8 cellular contexts compared by ENCODE assay signal in the genomic region with DNA sequence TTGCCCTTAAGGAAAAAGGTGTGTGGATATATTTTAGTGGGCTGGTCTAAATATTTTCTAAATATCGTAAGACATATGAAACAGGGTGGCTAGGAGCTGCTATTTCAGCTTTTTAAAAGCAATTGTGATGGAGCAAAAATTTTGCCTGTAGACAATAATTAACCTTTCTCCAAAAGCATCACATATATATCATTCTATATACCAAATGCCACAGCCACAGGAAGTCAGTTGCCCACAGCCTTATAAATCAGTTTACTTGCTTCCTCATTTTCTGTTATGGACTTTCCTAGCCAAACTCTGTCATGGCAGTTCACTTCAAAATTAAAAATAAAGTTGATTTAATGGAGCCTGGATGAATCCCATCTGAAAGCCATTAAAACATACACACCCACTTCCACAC.
DNase-seq lines count a peak whose midpoint lies in the region; ATAC-seq lines count a peak whose summit lies in the region.

No MANE protein-coding gene starts in this region.

- no peaks in the 10 kb centered on the region for H3K9me3 Mint-ChIP-seq in activated naive CD8-positive, alpha-beta T cell treated with anti-CD3 and anti-CD28 coated beads, Interleukin-2, amount 10 ng/mL, durations not matched to agents 7 days and 5 days
- H3K9me3 Mint-ChIP-seq in natural killer cell treated with Interleukin-12 subunit alpha and Interleukin-12 subunit beta and Interleukin-15 and Interleukin-18, amount 100 ng/mL, for 72 hours, result no peaks in the 10 kb centered on the region

- DNase-seq in AML-193 (lab: John Stamatoyannopoulos, UW) (peak; percentile 72 to 79), hippocampal formation (lab: John Stamatoyannopoulos, UW) (no peak), SHP77 (lab: John Stamatoyannopoulos, UW) (no peak), NCI-H748 (lab: John Stamatoyannopoulos, UW; ENCODE audit: unreplicated experiment) (no peak)
- DNase-seq in activated naive CD8-positive, alpha-beta T cell treated with anti-CD3 and anti-CD28 coated beads, Interleukin-2, amount 10 ng/mL, durations not matched to agents 7 days and 5 days, result no peak
- DNase-seq in natural killer cell treated with Interleukin-12 subunit alpha and Interleukin-12 subunit beta and Interleukin-15 and Interleukin-18, amount 100 ng/mL, for 72 hours (ENCODE audit: low spot score), result no peak

- peaks cover 19% of the 10 kb centered on the region for H3K4me1 Mint-ChIP-seq in activated naive CD8-positive, alpha-beta T cell treated with anti-CD3 and anti-CD28 coated beads, Interleukin-2, amount 10 ng/mL, durations not matched to agents 7 days and 5 days
- H3K4me1 Mint-ChIP-seq in natural killer cell treated with Interleukin-12 subunit alpha and Interleukin-12 subunit beta and Interleukin-15 and Interleukin-18, amount 100 ng/mL, for 72 hours (ENCODE audit: low read depth in 2 of 2), result peaks cover 17 to 35% of the 10 kb centered on the region in 2 donors

- peak overlapping the region; percentile 67 for H3K4me3 Mint-ChIP-seq in activated naive CD8-positive, alpha-beta T cell treated with anti-CD3 and anti-CD28 coated beads, Interleukin-2, amount 10 ng/mL, durations not matched to agents 7 days and 5 days
- H3K4me3 Mint-ChIP-seq in natural killer cell treated with Interleukin-12 subunit alpha and Interleukin-12 subunit beta and Interleukin-15 and Interleukin-18, amount 100 ng/mL, for 72 hours, result peak overlapping the region; percentile 64

- peak overlapping the region; percentile 55 for H3K27ac Mint-ChIP-seq in activated naive CD8-positive, alpha-beta T cell treated with anti-CD3 and anti-CD28 coated beads, Interleukin-2, amount 10 ng/mL, durations not matched to agents 7 days and 5 days
- peak overlapping the region; percentile 53 to 77 for H3K27ac Mint-ChIP-seq in natural killer cell treated with Interleukin-12 subunit alpha and Interleukin-12 subunit beta and Interleukin-15 and Interleukin-18, amount 100 ng/mL, for 72 hours

- POLR2A ChIA-PET in activated naive CD8-positive, alpha-beta T cell treated with anti-CD3 and anti-CD28 coated beads, Interleukin-2, amount 10 ng/mL, durations not matched to agents 7 days and 5 days (lab: Charles Lee), result no interaction called here

- H3K36me3 Mint-ChIP-seq in activated naive CD8-positive, alpha-beta T cell treated with anti-CD3 and anti-CD28 coated beads, Interleukin-2, amount 10 ng/mL, durations not matched to agents 7 days and 5 days, result no peaks in the 10 kb centered on the region
- H3K36me3 Mint-ChIP-seq in natural killer cell treated with Interleukin-12 subunit alpha and Interleukin-12 subunit beta and Interleukin-15 and Interleukin-18, amount 100 ng/mL, for 72 hours, result no peaks in the 10 kb centered on the region

- no peaks in the 10 kb centered on the region for H3K27me3 Mint-ChIP-seq in activated naive CD8-positive, alpha-beta T cell treated with anti-CD3 and anti-CD28 coated beads, Interleukin-2, amount 10 ng/mL, durations not matched to agents 7 days and 5 days
- H3K27me3 Mint-ChIP-seq in natural killer cell treated with Interleukin-12 subunit alpha and Interleukin-12 subunit beta and Interleukin-15 and Interleukin-18, amount 100 ng/mL, for 72 hours, result peaks cover 0 to 2% of the 10 kb centered on the region in 2 donors

- ATAC-seq in GM19455 (IDR thresholded peaks at IDR 0.05; ENCODE audit: unreplicated experiment), result peak; percentile 58
- ATAC-seq in HG03521 (IDR thresholded peaks at IDR 0.05; ENCODE audit: unreplicated experiment), result peak; percentile 40
- peak; percentile 6 for ATAC-seq in activated naive CD8-positive, alpha-beta T cell treated with anti-CD3 and anti-CD28 coated beads, Interleukin-2, amount 10 ng/mL, durations not matched to agents 7 days and 5 days (ENCODE audit: low read depth)
- no peak for ATAC-seq in natural killer cell treated with Interleukin-12 subunit alpha and Interleukin-12 subunit beta and Interleukin-15 and Interleukin-18, amount 100 ng/mL, for 72 hours

Comparison
In these comparisons a context has a peak if more than half of its experiments do, and no peak if none do; other contexts are left out.
1. DNase-seq: peak in AML-193 (2 of 2); none in activated naive CD8-positive, alpha-beta T cell treated with anti-CD3 and anti-CD28 coated beads, Interleukin-2, amount 10 ng/mL, durations not matched to agents 7 days and 5 days (single experiment), natural killer cell treated with Interleukin-12 subunit alpha and Interleukin-12 subunit beta and Interleukin-15 and Interleukin-18, amount 100 ng/mL, for 72 hours (single experiment), hippocampal formation (0 of 2), SHP77 (0 of 2) and NCI-H748 (single experiment).
2. ATAC-seq: peak in GM19455 (single experiment), HG03521 (single experiment) and activated naive CD8-positive, alpha-beta T cell treated with anti-CD3 and anti-CD28 coated beads, Interleukin-2, amount 10 ng/mL, durations not matched to agents 7 days and 5 days (single experiment); none in natural killer cell treated with Interleukin-12 subunit alpha and Interleukin-12 subunit beta and Interleukin-15 and Interleukin-18, amount 100 ng/mL, for 72 hours (0 of 2).